In genomic region chr20:25197173-25197869, GRCh38 we compare ENCODE assay signal across 10 cellular contexts. TPM values are rescaled to one million over a fixed set of nuclear protein-coding genes. Genes with fewer than 3 reads are reported as not detected.
DNase-seq lines count a peak whose midpoint lies in the region; ATAC-seq and TF ChIP-seq lines count a peak whose summit lies in the region.
"Had no signal": no experiment of that assay in that cellular context is flagged by ENCODE, and none has a peak within 500 bp of the region (broad histone marks: within the 10 kb centered on the region; RNA-seq: fewer than 3 reads in every experiment).

No MANE protein-coding gene starts in this region.

- no peak for DNase-seq in GM13977 (ENCODE audit: low spot score)
- no peak for DNase-seq in lower lobe of right lung
- no peak for DNase-seq in NCI-H1694 (lab: John Stamatoyannopoulos, UW)
- DNase-seq in NCI-H2196 treated with DMSO at 0.1 percent for 48 hours (lab: John Stamatoyannopoulos, UW; ENCODE audit: unreplicated experiment): no peak
- no peak for DNase-seq in NOMO-1 (lab: John Stamatoyannopoulos, UW; ENCODE audit: unreplicated experiment in 2 of 2)
- DNase-seq: NCI-H2081 treated with DMSO at 0.1 percent for 48 hours had no signal

- H3K36me3 ChIP-seq in BLaER1: peaks cover 6% of the 10 kb centered on the region
- H3K36me3 ChIP-seq in lower lobe of right lung: no peaks in the 10 kb centered on the region

- peak; percentile 35 for ATAC-seq in activated T-helper 17 cell treated with anti-CD3 and anti-CD28 coated beads, Interleukin-2, amount 50 U/mL, for 72 hours (replicated peaks)
- ATAC-seq in lower lobe of right lung: no peak
- ATAC-seq in GM21717 (IDR thresholded peaks at IDR 0.05; ENCODE audit: unreplicated experiment): no peak

- peak; percentile 17 for TF ChIP-seq CTCF in GM13977 (IDR thresholded peaks at IDR 0.05; ENCODE audit: extremely low read depth, insufficient read depth, missing control alignments)
- no peak for TF ChIP-seq CTCF in lower lobe of right lung (IDR thresholded peaks at IDR 0.05)

- intact Hi-C loops in lower lobe of right lung (cut with DNase I): no loop called here

- in situ Hi-C loops in GM13977 (cut with MboI; ENCODE audit: low pct_unique_long_range_greater_than_20kb, low sequenced_read_pairs, unreplicated experiment): loop anchor here (25.0 kb wide), 1 partner anchor 210 kb away; the partner anchor contains the start of gene APMAP

- H3K27me3 Mint-ChIP-seq in activated T-helper 17 cell treated with anti-CD3 and anti-CD28 coated beads, Interleukin-2, amount 50 U/mL, for 72 hours: no peaks in the 10 kb centered on the region

- H3K27ac ChIP-seq in BLaER1: no peak overlapping the region
- no peak overlapping the region for H3K27ac ChIP-seq in lower lobe of right lung

- H3K4me1 ChIP-seq in BLaER1: peaks cover 44% of the 10 kb centered on the region
- H3K4me1 ChIP-seq in lower lobe of right lung: peaks cover 24% of the 10 kb centered on the region

- no peaks in the 10 kb centered on the region for H3K9me3 Mint-ChIP-seq in activated T-helper 17 cell treated with anti-CD3 and anti-CD28 coated beads, Interleukin-2, amount 50 U/mL, for 72 hours

- H3K4me3 ChIP-seq in BLaER1: peak overlapping the region; percentile 97; the same call in 1 of the 2 replicates
- peak overlapping the region; percentile 86 for H3K4me3 ChIP-seq in lower lobe of right lung

- peak overlapping the region; percentile 91; the same call in 1 of the 2 replicates for H3K9ac ChIP-seq in BLaER1
- H3K9ac ChIP-seq: parathyroid adenoma had no signal

- H3K27me3 ChIP-seq in BLaER1 (no peaks in the 10 kb centered on the region), lower lobe of right lung (ENCODE audit: low read depth) (no peaks in the 10 kb centered on the region)

- H4K20me1 ChIP-seq in BLaER1: peaks cover 46% of the 10 kb centered on the region

- H3K4me3 Mint-ChIP-seq in activated T-helper 17 cell treated with anti-CD3 and anti-CD28 coated beads, Interleukin-2, amount 50 U/mL, for 72 hours: peak overlapping the region; percentile 82

- H3K36me3 Mint-ChIP-seq in activated T-helper 17 cell treated with anti-CD3 and anti-CD28 coated beads, Interleukin-2, amount 50 U/mL, for 72 hours (ENCODE audit: low read depth): peaks cover 5% of the 10 kb centered on the region

- peak overlapping the region; percentile 39 for H3K27ac Mint-ChIP-seq in activated T-helper 17 cell treated with anti-CD3 and anti-CD28 coated beads, Interleukin-2, amount 50 U/mL, for 72 hours

- H3K4me1 Mint-ChIP-seq in activated T-helper 17 cell treated with anti-CD3 and anti-CD28 coated beads, Interleukin-2, amount 50 U/mL, for 72 hours: peaks cover 31% of the 10 kb centered on the region

- H3K9me3 ChIP-seq in BLaER1: peaks cover 9% of the 10 kb centered on the region
- H3K9me3 ChIP-seq in lower lobe of right lung: no peaks in the 10 kb centered on the region

- H3K4me2 ChIP-seq in BLaER1: peak overlapping the region; percentile 97

RNA-seq across cellular contexts. Expression of gene ENTPD6, which starts 1.8 kb away (rescaled TPM):
- 10 to 100 TPM; 40.0 to 46.2 TPM for total RNA-seq in activated T-helper 17 cell treated with anti-CD3 and anti-CD28 coated beads, Interleukin-2, amount 50 U/mL, for 72 hours
- total RNA-seq in lower lobe of right lung: 64.5 TPM

RNA-seq across cellular contexts. Expression of gene PYGB, which starts 50.6 kb away (rescaled TPM):
- 10 to 100 TPM; 15.4 to 27.0 TPM for total RNA-seq in activated T-helper 17 cell treated with anti-CD3 and anti-CD28 coated beads, Interleukin-2, amount 50 U/mL, for 72 hours
- total RNA-seq in lower lobe of right lung: 57.5 TPM
